16 cellular contexts compared by ENCODE assay signal in the genomic region with DNA sequence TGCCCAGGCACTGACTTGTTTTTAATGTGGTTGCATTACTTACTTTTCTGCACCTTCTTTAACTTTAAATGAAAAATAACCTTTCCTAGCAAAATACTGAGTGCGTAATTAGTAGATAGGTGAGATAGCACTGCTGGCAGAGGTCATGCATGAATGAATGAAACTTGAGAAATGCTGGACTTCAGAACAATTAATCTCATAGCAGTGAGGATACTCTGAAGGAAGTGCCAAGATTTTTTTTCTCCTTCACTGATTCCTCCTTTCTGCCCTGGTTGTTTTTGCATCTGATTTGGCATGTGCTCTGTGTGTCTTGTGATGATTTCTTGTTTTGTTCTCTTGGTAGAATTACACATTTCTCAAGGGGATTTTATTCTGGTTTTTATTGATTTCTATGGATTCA.
A peak's percentile ranks its signal among the peaks of the same experiment; 100 is the strongest.
DNase-seq lines count a peak whose midpoint lies in the region; ATAC-seq and TF ChIP-seq lines count a peak whose summit lies in the region.
"Had no signal": no experiment of that assay in that cellular context is flagged by ENCODE, and none has a peak within 500 bp of the region (broad histone marks: within the 10 kb centered on the region; RNA-seq: fewer than 3 reads in every experiment).

No MANE protein-coding gene starts in this region.

- TF ChIP-seq EP300 in Ishikawa (IDR thresholded peaks at IDR 0.05; ENCODE audit: borderline replicate concordance) (peak; percentile 56; the same call in 1 of the 2 replicates), esophagus muscularis mucosa (IDR thresholded peaks at IDR 0.05) (no peak)

- no peak for TF ChIP-seq RAD21 in Ishikawa (IDR thresholded peaks at IDR 0.05; ENCODE audit: low read depth)

- H3K4me1 Mint-ChIP-seq in naive thymus-derived CD8-positive, alpha-beta T cell, result no peaks in the 10 kb centered on the region
- H3K4me1 Mint-ChIP-seq: B cell; CD4-positive, alpha-beta memory T cell had no signal

- 100% methylated on average over 1 of the region's 1 CpG for WGBS in esophagus muscularis mucosa
- WGBS in heart right ventricle, 2 donors, result 99 to 100% methylated on average over 1 of the region's 1 CpG

- H3K36me3 ChIP-seq in esophagus muscularis mucosa (no peaks in the 10 kb centered on the region), heart right ventricle (no peaks in the 10 kb centered on the region)

- H3K9me3 Mint-ChIP-seq in naive thymus-derived CD8-positive, alpha-beta T cell, result peaks cover 0 to 3% (median 0%) of the 10 kb centered on the region in 9 donors

- peaks cover 0 to 15% (median 5%) of the 10 kb centered on the region in 4 donors for H3K4me1 ChIP-seq in esophagus muscularis mucosa
- peaks cover 0 to 37% (median 4%) of the 10 kb centered on the region in 9 donors for H3K4me1 ChIP-seq in heart right ventricle

- DNase-seq in esophagus muscularis mucosa (ENCODE audit: extremely low spot score), result peak; percentile 45
- DNase-seq in kidney tubule cell (ENCODE audit: low spot score), result peak; percentile 77
- peak; percentile 92 for DNase-seq in renal cortical epithelial cell (ENCODE audit: low read depth)
- DNase-seq in NCI-H345 treated with DMSO at 0.1 percent for 48 hours (lab: John Stamatoyannopoulos, UW; ENCODE audit: unreplicated experiment), result no peak
- no peak for DNase-seq in heart right ventricle
- DNase-seq in naive thymus-derived CD8-positive, alpha-beta T cell, result no peak
- DNase-seq in amniotic stem cell (lab: John Stamatoyannopoulos, UW), result no peak
- DNase-seq: C1 segment of cervical spinal cord; CD4-positive, alpha-beta memory T cell; DMS153; DMS79 treated with DMSO at 0.1 percent for 48 hours; EL; GDM1; HCEC 1CT had no signal

- H3K4me3 Mint-ChIP-seq in naive thymus-derived CD8-positive, alpha-beta T cell, result no peak overlapping the region
- H3K4me3 Mint-ChIP-seq: B cell; CD4-positive, alpha-beta memory T cell had no signal

- intact Hi-C loops in esophagus muscularis mucosa (cut with DNase I), result no loop called here
- intact Hi-C loops in heart right ventricle (cut with DNase I), result no loop called here

- H3K36me3 Mint-ChIP-seq in naive thymus-derived CD8-positive, alpha-beta T cell, result no peaks in the 10 kb centered on the region
- H3K36me3 Mint-ChIP-seq: CD4-positive, alpha-beta memory T cell had no signal

- H3K27me3 ChIP-seq in esophagus muscularis mucosa (no peaks in the 10 kb centered on the region), heart right ventricle (no peaks in the 10 kb centered on the region)

- TF ChIP-seq CTCF in esophagus muscularis mucosa (IDR thresholded peaks at IDR 0.05) (no peak), heart right ventricle (IDR thresholded peaks at IDR 0.05) (no peak)

- no peaks in the 10 kb centered on the region for H3K9me3 ChIP-seq in esophagus muscularis mucosa
- peaks cover 0 to 7% (median 0%) of the 10 kb centered on the region in 11 donors for H3K9me3 ChIP-seq in heart right ventricle

- H3K27ac ChIP-seq in esophagus muscularis mucosa (replicated peaks in 1 of 4) (no peak overlapping the region), heart right ventricle (no peak overlapping the region)

- H3K4me3 ChIP-seq in esophagus muscularis mucosa (no peak overlapping the region), heart right ventricle (no peak overlapping the region)

- peaks cover 0 to 3% (median 1%) of the 10 kb centered on the region in 5 donors for H3K27me3 Mint-ChIP-seq in naive thymus-derived CD8-positive, alpha-beta T cell
- H3K27me3 Mint-ChIP-seq: B cell; CD4-positive, alpha-beta memory T cell had no signal

- peak overlapping the region in 1 of 10 donors; percentile 46 for H3K27ac Mint-ChIP-seq in naive thymus-derived CD8-positive, alpha-beta T cell
- H3K27ac Mint-ChIP-seq: B cell; CD4-positive, alpha-beta memory T cell had no signal

- TF ChIP-seq POLR2A in esophagus muscularis mucosa (IDR thresholded peaks at IDR 0.05; ENCODE audit: low read depth), result no peak

- no peak for ATAC-seq in heart right ventricle
- ATAC-seq in naive thymus-derived CD8-positive, alpha-beta T cell, result no peak

- POLR2A ChIA-PET in naive thymus-derived CD8-positive, alpha-beta T cell (lab: Charles Lee), result no interaction called here

TF ChIP-seq in Ishikawa, 13 proteins besides CTCF, POLR2A, EP300 and RAD21:
- TF ChIP-seq MAX (IDR thresholded peaks at IDR 0.05) (no peak; the same call in 1 of the 2 replicates), TAF1 (IDR thresholded peaks at IDR 0.05; ENCODE audit: low read depth) (no peak), NFIC (IDR thresholded peaks at IDR 0.05) (peak; percentile 88), ZBTB7A (IDR thresholded peaks at IDR 0.05; ENCODE audit: low read depth) (no peak), TEAD4 (IDR thresholded peaks at IDR 0.05) (peak; percentile 48), FOXM1 (IDR thresholded peaks at IDR 0.05; ENCODE audit: borderline replicate concordance, low read depth) (no peak), CREB1 (IDR thresholded peaks at IDR 0.05; ENCODE audit: low read depth) (no peak), TCF12 (IDR thresholded peaks at IDR 0.05; ENCODE audit: low read depth) (peak; percentile 44; the same call in 1 of the 2 replicates), CEBPB (IDR thresholded peaks at IDR 0.05) (no peak), EGR1 (IDR thresholded peaks at IDR 0.05) (no peak), USF1 (IDR thresholded peaks at IDR 0.05) (no peak), YY1 (IDR thresholded peaks at IDR 0.05; ENCODE audit: low read depth) (no peak)
- TF ChIP-seq, protein P1, sequence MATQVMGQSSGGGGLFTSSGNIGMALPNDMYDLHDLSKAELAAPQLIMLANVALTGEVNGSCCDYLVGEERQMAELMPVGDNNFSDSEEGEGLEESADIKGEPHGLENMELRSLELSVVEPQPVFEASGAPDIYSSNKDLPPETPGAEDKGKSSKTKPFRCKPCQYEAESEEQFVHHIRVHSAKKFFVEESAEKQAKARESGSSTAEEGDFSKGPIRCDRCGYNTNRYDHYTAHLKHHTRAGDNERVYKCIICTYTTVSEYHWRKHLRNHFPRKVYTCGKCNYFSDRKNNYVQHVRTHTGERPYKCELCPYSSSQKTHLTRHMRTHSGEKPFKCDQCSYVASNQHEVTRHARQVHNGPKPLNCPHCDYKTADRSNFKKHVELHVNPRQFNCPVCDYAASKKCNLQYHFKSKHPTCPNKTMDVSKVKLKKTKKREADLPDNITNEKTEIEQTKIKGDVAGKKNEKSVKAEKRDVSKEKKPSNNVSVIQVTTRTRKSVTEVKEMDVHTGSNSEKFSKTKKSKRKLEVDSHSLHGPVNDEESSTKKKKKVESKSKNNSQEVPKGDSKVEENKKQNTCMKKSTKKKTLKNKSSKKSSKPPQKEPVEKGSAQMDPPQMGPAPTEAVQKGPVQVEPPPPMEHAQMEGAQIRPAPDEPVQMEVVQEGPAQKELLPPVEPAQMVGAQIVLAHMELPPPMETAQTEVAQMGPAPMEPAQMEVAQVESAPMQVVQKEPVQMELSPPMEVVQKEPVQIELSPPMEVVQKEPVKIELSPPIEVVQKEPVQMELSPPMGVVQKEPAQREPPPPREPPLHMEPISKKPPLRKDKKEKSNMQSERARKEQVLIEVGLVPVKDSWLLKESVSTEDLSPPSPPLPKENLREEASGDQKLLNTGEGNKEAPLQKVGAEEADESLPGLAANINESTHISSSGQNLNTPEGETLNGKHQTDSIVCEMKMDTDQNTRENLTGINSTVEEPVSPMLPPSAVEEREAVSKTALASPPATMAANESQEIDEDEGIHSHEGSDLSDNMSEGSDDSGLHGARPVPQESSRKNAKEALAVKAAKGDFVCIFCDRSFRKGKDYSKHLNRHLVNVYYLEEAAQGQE (IDR thresholded peaks at IDR 0.05; ENCODE audit: low read depth), result no peak

Comparison
In these comparisons a context has a peak if more than half of its experiments do, and no peak if none do; other contexts are left out.
1. DNase-seq: peak in esophagus muscularis mucosa (single experiment), kidney tubule cell (single experiment) and renal cortical epithelial cell (single experiment); none in NCI-H345 treated with DMSO at 0.1 percent for 48 hours (single experiment), heart right ventricle (0 of 2), naive thymus-derived CD8-positive, alpha-beta T cell (0 of 10) and amniotic stem cell (single experiment).